Comparison of ENCODE assay signal across 8 cellular contexts in the genomic region with DNA sequence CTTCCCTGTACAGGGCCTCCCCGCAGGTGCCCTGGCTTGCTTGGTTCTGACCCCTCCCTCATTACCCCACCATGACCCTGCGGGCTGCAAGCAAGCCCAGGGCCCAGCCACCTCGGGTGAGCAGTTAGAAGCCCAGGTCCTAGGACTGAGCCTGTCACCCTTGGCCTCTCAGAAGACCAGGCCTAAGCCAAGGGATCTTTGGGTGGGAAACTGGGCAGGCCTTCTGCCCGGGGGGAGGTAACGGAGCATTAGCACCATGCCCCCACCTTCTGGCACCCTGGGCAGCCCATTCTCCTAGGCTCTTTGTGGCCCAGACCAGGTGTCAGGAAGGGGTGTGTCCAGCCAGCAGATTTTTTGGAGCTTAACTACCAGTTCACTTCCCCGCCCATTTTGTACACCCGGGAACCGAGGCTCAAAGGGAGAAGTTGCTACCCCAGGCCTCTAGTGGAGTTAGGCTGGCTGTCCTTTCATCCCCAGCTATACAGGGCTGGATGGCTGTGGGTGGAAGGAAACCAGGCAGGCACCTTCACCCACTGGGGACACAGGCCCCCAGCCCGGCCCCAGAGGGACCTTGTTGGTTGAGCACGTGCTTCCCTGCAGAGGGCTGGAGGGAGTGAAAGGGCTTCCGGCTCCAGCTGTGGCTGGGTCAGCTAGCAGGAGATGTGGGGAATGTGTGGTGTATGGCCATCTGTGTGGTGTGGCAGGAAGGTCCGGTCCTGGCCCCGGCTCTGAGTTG. TPM values are rescaled to one million over a fixed set of nuclear protein-coding genes. Genes with fewer than 3 reads are reported as not detected.
DNase-seq lines count a peak whose midpoint lies in the region; ATAC-seq and TF ChIP-seq lines count a peak whose summit lies in the region.

No MANE protein-coding gene starts in this region.

- ATAC-seq in sciatic nerve (peak; percentile 9), GM19351 (IDR thresholded peaks at IDR 0.05; ENCODE audit: unreplicated experiment) (no peak), HG02571 (IDR thresholded peaks at IDR 0.05; ENCODE audit: unreplicated experiment) (no peak)

- no peaks in the 10 kb centered on the region for H3K9me3 Mint-ChIP-seq in activated CD4-positive, alpha-beta memory T cell treated with anti-CD3 and anti-CD28 coated beads, Interleukin-2, amount 10 ng/mL, durations not matched to agents 7 days and 5 days
- no peaks in the 10 kb centered on the region for H3K9me3 Mint-ChIP-seq in glutamatergic neuron (ENCODE audit: unreplicated experiment)

- intact Hi-C loops in sciatic nerve (cut with DNase I): no loop called here

- peak overlapping the region; percentile 97 for H3K27ac Mint-ChIP-seq in activated CD4-positive, alpha-beta memory T cell treated with anti-CD3 and anti-CD28 coated beads, Interleukin-2, amount 10 ng/mL, durations not matched to agents 7 days and 5 days
- no peak overlapping the region for H3K27ac Mint-ChIP-seq in glutamatergic neuron (ENCODE audit: unreplicated experiment)

- POLR2A ChIA-PET in activated CD4-positive, alpha-beta memory T cell treated with anti-CD3 and anti-CD28 coated beads, Interleukin-2, amount 10 ng/mL, durations not matched to agents 7 days and 5 days (lab: Charles Lee): interaction anchor here (0.7 to 35.1 kb wide), 15 partner anchors 2 to 243 kb away, joined by 3 to 1214 read pairs (median 5); partner anchors contain the start of genes CLK3, CPLX3, CSK and FAM219B

- CTCF ChIA-PET in activated CD4-positive, alpha-beta memory T cell treated with anti-CD3 and anti-CD28 coated beads, Interleukin-2, amount 10 ng/mL, durations not matched to agents 7 days and 5 days (lab: Charles Lee): interaction anchor here (1.1 to 38.3 kb wide), 9 partner anchors 3 to 167 kb away, joined by 3 to 1235 read pairs (median 5); partner anchors contain the start of genes COX5A, CSK and LMAN1L

- H3K27me3 Mint-ChIP-seq in activated CD4-positive, alpha-beta memory T cell treated with anti-CD3 and anti-CD28 coated beads, Interleukin-2, amount 10 ng/mL, durations not matched to agents 7 days and 5 days: no peaks in the 10 kb centered on the region
- peaks cover 5% of the 10 kb centered on the region for H3K27me3 Mint-ChIP-seq in glutamatergic neuron (ENCODE audit: unreplicated experiment)

- peak overlapping the region; percentile 85 for H3K4me3 Mint-ChIP-seq in activated CD4-positive, alpha-beta memory T cell treated with anti-CD3 and anti-CD28 coated beads, Interleukin-2, amount 10 ng/mL, durations not matched to agents 7 days and 5 days
- H3K4me3 Mint-ChIP-seq in glutamatergic neuron (ENCODE audit: unreplicated experiment): peak overlapping the region; percentile 89

- DNase-seq in COLO668 (lab: John Stamatoyannopoulos, UW; ENCODE audit: unreplicated experiment) (peak; percentile 36), glutamatergic neuron (no peak), sciatic nerve (ENCODE audit: low spot score) (no peak), 8988T (no peak)
- DNase-seq in activated CD4-positive, alpha-beta memory T cell treated with anti-CD3 and anti-CD28 coated beads, Interleukin-2, amount 10 ng/mL, durations not matched to agents 7 days and 5 days: peak; percentile 59

- H3K4me1 Mint-ChIP-seq in activated CD4-positive, alpha-beta memory T cell treated with anti-CD3 and anti-CD28 coated beads, Interleukin-2, amount 10 ng/mL, durations not matched to agents 7 days and 5 days: peaks cover 56% of the 10 kb centered on the region
- H3K4me1 Mint-ChIP-seq in glutamatergic neuron (ENCODE audit: low read depth, unreplicated experiment): peaks cover 19% of the 10 kb centered on the region

- peak; percentile 4; the same call in 1 of the 2 replicates for TF ChIP-seq EP300 in Ishikawa (IDR thresholded peaks at IDR 0.05; ENCODE audit: borderline replicate concordance)

- TF ChIP-seq CTCF in glutamatergic neuron (IDR thresholded peaks at IDR 0.05; ENCODE audit: partially characterized antibody, unreplicated experiment): no peak

- no peak for TF ChIP-seq RAD21 in Ishikawa (IDR thresholded peaks at IDR 0.05; ENCODE audit: low read depth)

- peaks cover 71% of the 10 kb centered on the region for H3K36me3 Mint-ChIP-seq in activated CD4-positive, alpha-beta memory T cell treated with anti-CD3 and anti-CD28 coated beads, Interleukin-2, amount 10 ng/mL, durations not matched to agents 7 days and 5 days (ENCODE audit: low read depth)
- H3K36me3 Mint-ChIP-seq in glutamatergic neuron (ENCODE audit: unreplicated experiment): no peaks in the 10 kb centered on the region

TF ChIP-seq in Ishikawa, 13 proteins besides CTCF, POLR2A, EP300 and RAD21:
- TF ChIP-seq MAX (IDR thresholded peaks at IDR 0.05) (peak; percentile 93), YY1 (IDR thresholded peaks at IDR 0.05; ENCODE audit: low read depth) (no peak), TEAD4 (IDR thresholded peaks at IDR 0.05) (no peak), FOXM1 (IDR thresholded peaks at IDR 0.05; ENCODE audit: borderline replicate concordance, low read depth) (no peak), USF1 (IDR thresholded peaks at IDR 0.05) (no peak), ZBTB7A (IDR thresholded peaks at IDR 0.05; ENCODE audit: low read depth) (no peak), CREB1 (IDR thresholded peaks at IDR 0.05; ENCODE audit: low read depth) (no peak), REST (IDR thresholded peaks at IDR 0.05; ENCODE audit: low read depth) (no peak), NFIC (IDR thresholded peaks at IDR 0.05) (0 out of 2 replicates have a peak, but pooled peaks have one; percentile 30), CEBPB (IDR thresholded peaks at IDR 0.05) (no peak), EGR1 (IDR thresholded peaks at IDR 0.05) (no peak), TAF1 (IDR thresholded peaks at IDR 0.05; ENCODE audit: low read depth) (no peak; the same call in 1 of the 2 replicates), TCF12 (IDR thresholded peaks at IDR 0.05; ENCODE audit: low read depth) (peak; percentile 75; the same call in 1 of the 2 replicates)

RNA-seq across cellular contexts. Expression of gene CSK, which starts 1.4 kb away (rescaled TPM):
- total RNA-seq in activated CD4-positive, alpha-beta memory T cell treated with anti-CD3 and anti-CD28 coated beads, Interleukin-2, amount 10 ng/mL, durations not matched to agents 7 days and 5 days: 100 to 1,000 TPM; 330 to 341 TPM
- total RNA-seq in glutamatergic neuron (ENCODE audit: unreplicated experiment) (72.6 TPM), sciatic nerve (43.7 TPM)

RNA-seq across cellular contexts. Expression of gene LMAN1L, which starts 29.4 kb away (rescaled TPM):
- total RNA-seq in activated CD4-positive, alpha-beta memory T cell treated with anti-CD3 and anti-CD28 coated beads, Interleukin-2, amount 10 ng/mL, durations not matched to agents 7 days and 5 days: under 1 TPM; 0.48 to 0.63 TPM
- not detected for total RNA-seq in glutamatergic neuron (ENCODE audit: unreplicated experiment)
- total RNA-seq in sciatic nerve: not detected

RNA-seq across cellular contexts. Expression of gene CYP1A2, which starts 34.6 kb away (rescaled TPM):
- total RNA-seq in activated CD4-positive, alpha-beta memory T cell treated with anti-CD3 and anti-CD28 coated beads, Interleukin-2, amount 10 ng/mL, durations not matched to agents 7 days and 5 days: not detected
- total RNA-seq in glutamatergic neuron (ENCODE audit: unreplicated experiment) (not detected), sciatic nerve (not detected)

RNA-seq across cellular contexts. Expression of gene CPLX3, which starts 43.2 kb away (rescaled TPM):
- under 1 TPM in 1 of 2 experiments, not detected in 1; 0.18 TPM for total RNA-seq in activated CD4-positive, alpha-beta memory T cell treated with anti-CD3 and anti-CD28 coated beads, Interleukin-2, amount 10 ng/mL, durations not matched to agents 7 days and 5 days
- 0.32 TPM for total RNA-seq in glutamatergic neuron (ENCODE audit: unreplicated experiment)
- not detected for total RNA-seq in sciatic nerve

RNA-seq across cellular contexts. Expression of gene CYP1A1, which starts 57.9 kb away (rescaled TPM):
- 1 to 10 TPM; 2.0 to 2.1 TPM for total RNA-seq in activated CD4-positive, alpha-beta memory T cell treated with anti-CD3 and anti-CD28 coated beads, Interleukin-2, amount 10 ng/mL, durations not matched to agents 7 days and 5 days
- 0.27 TPM for total RNA-seq in glutamatergic neuron (ENCODE audit: unreplicated experiment)
- total RNA-seq in sciatic nerve: 0.18 TPM

Comparison
In these comparisons a context has a peak if more than half of its experiments do, and no peak if none do; other contexts are left out.
1. DNase-seq: peak in COLO668 (single experiment) and activated CD4-positive, alpha-beta memory T cell treated with anti-CD3 and anti-CD28 coated beads, Interleukin-2, amount 10 ng/mL, durations not matched to agents 7 days and 5 days (single experiment); none in glutamatergic neuron (single experiment), sciatic nerve (single experiment) and 8988T (single experiment).